ENCODE assay signal across 23 cellular contexts in the genomic region with DNA sequence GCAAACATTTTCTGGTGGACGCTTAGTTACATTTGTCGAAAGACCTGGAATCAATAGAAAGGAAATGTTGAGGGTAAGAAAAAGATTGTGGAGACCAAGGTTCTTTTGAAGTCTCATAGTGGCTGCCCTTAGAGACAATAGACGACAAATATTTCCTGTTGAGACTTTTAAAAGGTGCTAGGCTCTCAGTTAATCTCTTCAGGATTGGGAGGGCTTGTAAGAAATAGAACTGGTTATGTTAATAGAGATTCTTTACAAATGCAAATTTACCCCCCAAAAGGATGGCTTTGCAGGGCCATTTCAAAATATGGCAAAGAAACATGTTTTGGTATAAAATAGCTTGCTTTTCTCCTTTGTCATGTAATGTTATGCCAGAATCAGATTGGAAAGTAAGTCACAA.
"Had no signal": no experiment of that assay in that cellular context is flagged by ENCODE, and none has a peak within 500 bp of the region (broad histone marks: within the 10 kb centered on the region; RNA-seq: fewer than 3 reads in every experiment).

No MANE protein-coding gene starts in this region.

- H3K4me1 Mint-ChIP-seq: naive thymus-derived CD4-positive, alpha-beta T cell; nephron; stimulated activated memory B cell treated with anti-CD40 and anti-IgM and Interleukin-4, amounts not matched to agents 10 μg/mL and 1 μg/mL and 100 μg/mL, for 72 hours had no signal

- H3K4me3 ChIP-seq: gastrocnemius medialis, lung, neural progenitor cell, prostate gland, right atrium auricular region, smooth muscle cell, thoracic aorta, tibial nerve, upper lobe of left lung had no signal

- H3K4me3 Mint-ChIP-seq: naive thymus-derived CD4-positive, alpha-beta T cell; nephron; neural progenitor cell; stimulated activated memory B cell treated with anti-CD40 and anti-IgM and Interleukin-4, amounts not matched to agents 10 μg/mL and 1 μg/mL and 100 μg/mL, for 72 hours had no signal

- H3K36me3 ChIP-seq: gastrocnemius medialis, neural progenitor cell, prostate gland, right atrium auricular region, thoracic aorta, tibial nerve, upper lobe of left lung had no signal

- H3K36me3 Mint-ChIP-seq: naive thymus-derived CD4-positive, alpha-beta T cell; neural progenitor cell; stimulated activated memory B cell treated with anti-CD40 and anti-IgM and Interleukin-4, amounts not matched to agents 10 μg/mL and 1 μg/mL and 100 μg/mL, for 72 hours had no signal

- H3K4me1 ChIP-seq: gastrocnemius medialis, parathyroid adenoma, prostate gland, right atrium auricular region, tibial nerve, upper lobe of left lung had no signal

- H3K27me3 ChIP-seq: gastrocnemius medialis, neural progenitor cell, right atrium auricular region, tibial nerve, upper lobe of left lung had no signal

- H3K27ac ChIP-seq: epithelial cell of prostate, gastrocnemius medialis, neural progenitor cell, parathyroid adenoma, prostate gland, right atrium auricular region, thoracic aorta, tibial nerve, upper lobe of left lung had no signal

- DNase-seq: cerebellar nuclear complex; cortex of kidney; foreskin fibroblast; gastrocnemius medialis; head of caudate nucleus; kidney; mesenchymal stem cell; midbrain; naive thymus-derived CD4-positive, alpha-beta T cell; stimulated activated CD4-positive, alpha-beta T cell treated with anti-CD3 and anti-CD28 coated beads, Interleukin-4, amount 100 ng/mL, for 4 hours; stimulated activated naive CD8-positive, alpha-beta T cell treated with anti-CD3 and anti-CD28 coated beads, Interleukin-15, Interleukin-2, amounts not matched to agents 100 U/mL and 50 U/mL, for 24 hours; upper lobe of left lung had no signal

- H3K27ac Mint-ChIP-seq: naive thymus-derived CD4-positive, alpha-beta T cell; nephron; neural progenitor cell; stimulated activated memory B cell treated with anti-CD40 and anti-IgM and Interleukin-4, amounts not matched to agents 10 μg/mL and 1 μg/mL and 100 μg/mL, for 72 hours had no signal

- H3K27me3 Mint-ChIP-seq: naive thymus-derived CD4-positive, alpha-beta T cell; stimulated activated memory B cell treated with anti-CD40 and anti-IgM and Interleukin-4, amounts not matched to agents 10 μg/mL and 1 μg/mL and 100 μg/mL, for 72 hours had no signal

- H3K9ac ChIP-seq: neural progenitor cell, parathyroid adenoma had no signal

- H3K9me3 ChIP-seq: gastrocnemius medialis, prostate gland, thoracic aorta had no signal

- H3K9me3 Mint-ChIP-seq: nephron had no signal
